Comparison of ENCODE assay signal across 22 cellular contexts in genomic region chr4:126969781-126970180, GRCh38.
"Had no signal": no experiment of that assay in that cellular context is flagged by ENCODE, and none has a peak within 500 bp of the region (broad histone marks: within the 10 kb centered on the region; RNA-seq: fewer than 3 reads in every experiment).

No MANE protein-coding gene starts in this region.

- H3K9me3 Mint-ChIP-seq: mesothelial cell of epicardium had no signal

- H3K4me3 Mint-ChIP-seq: activated CD4-positive, alpha-beta T cell treated with anti-CD3 and anti-CD28 coated beads for 36 hours; activated naive CD8-positive, alpha-beta T cell treated with anti-CD3 and anti-CD28 coated beads for 36 hours; activated T-cell treated with anti-CD3 and anti-CD28 coated beads, Interleukin-2, amount 50 U/mL, for 4 hours; dendritic cell treated with granulocyte-macrophage colony-stimulating factor and Interleukin-4, amounts not matched to agents 40 ng/mL and 50 ng/mL, for 4 days; mesothelial cell of epicardium; naive thymus-derived CD8-positive, alpha-beta T cell; WTC11 had no signal

- H3K27me3 Mint-ChIP-seq: activated CD4-positive, alpha-beta T cell treated with anti-CD3 and anti-CD28 coated beads for 36 hours; activated naive CD8-positive, alpha-beta T cell treated with anti-CD3 and anti-CD28 coated beads for 36 hours; dendritic cell treated with granulocyte-macrophage colony-stimulating factor and Interleukin-4, amounts not matched to agents 40 ng/mL and 50 ng/mL, for 4 days; naive thymus-derived CD8-positive, alpha-beta T cell had no signal

- H3K4me3 ChIP-seq: pancreas, sigmoid colon, spleen, upper lobe of left lung had no signal

- H3K36me3 Mint-ChIP-seq: activated naive CD8-positive, alpha-beta T cell treated with anti-CD3 and anti-CD28 coated beads for 36 hours; mesothelial cell of epicardium; naive thymus-derived CD8-positive, alpha-beta T cell; WTC11 had no signal

- H3K36me3 ChIP-seq: pancreas, sigmoid colon, spleen, upper lobe of left lung had no signal

- H3K27me3 ChIP-seq: foreskin keratinocyte, sigmoid colon, spleen, upper lobe of left lung had no signal

- H3K27ac Mint-ChIP-seq: activated CD4-positive, alpha-beta T cell treated with anti-CD3 and anti-CD28 coated beads for 36 hours; activated naive CD8-positive, alpha-beta T cell treated with anti-CD3 and anti-CD28 coated beads for 36 hours; dendritic cell treated with granulocyte-macrophage colony-stimulating factor and Interleukin-4, amounts not matched to agents 40 ng/mL and 50 ng/mL, for 4 days; mesothelial cell of epicardium; naive thymus-derived CD8-positive, alpha-beta T cell; WTC11 had no signal

- H3K4me1 Mint-ChIP-seq: activated CD4-positive, alpha-beta T cell treated with anti-CD3 and anti-CD28 coated beads for 36 hours; activated naive CD8-positive, alpha-beta T cell treated with anti-CD3 and anti-CD28 coated beads for 36 hours; naive thymus-derived CD8-positive, alpha-beta T cell had no signal

- H3K4me1 ChIP-seq: foreskin keratinocyte, pancreas, spleen, upper lobe of left lung had no signal

- H3K9me3 ChIP-seq: pancreas, sigmoid colon, spleen, upper lobe of left lung had no signal

- DNase-seq: activated CD4-positive, alpha-beta T cell treated with anti-CD3 and anti-CD28 coated beads for 36 hours; activated CD4-positive, alpha-beta T cell treated with anti-CD3 and anti-CD28 coated beads, Interleukin-2, amount 50 U/mL, for 48 hours; activated CD8-positive, alpha-beta memory T cell treated with anti-CD3 and anti-CD28 coated beads, Interleukin-2, amount 50 U/mL, for 48 hours; activated naive CD4-positive, alpha-beta T cell treated with Interleukin-2 at 50 U/mL for 16 hours; activated naive CD8-positive, alpha-beta T cell treated with anti-CD3 and anti-CD28 coated beads for 36 hours; activated T-cell treated with anti-CD3 and anti-CD28 coated beads, Interleukin-2, amount 50 U/mL, for 4 hours; cerebellar nuclear complex; effector CD4-positive, alpha-beta T cell; foreskin keratinocyte; kidney; naive thymus-derived CD8-positive, alpha-beta T cell; pancreas; sigmoid colon; spleen; stimulated activated CD4-positive, alpha-beta T cell treated with anti-CD3 and anti-CD28 coated beads, Interleukin-4, amount 100 ng/mL, for 1 hour; stimulated activated naive CD4-positive, alpha-beta T cell treated with Interleukin-2 at 50 U/mL for 16 hours; T-helper 9 cell; upper lobe of left lung had no signal

- H3K27ac ChIP-seq: foreskin keratinocyte, pancreas, sigmoid colon, spleen, upper lobe of left lung had no signal

- ATAC-seq: activated CD4-positive, alpha-beta T cell treated with anti-CD3 and anti-CD28 coated beads for 36 hours; activated T-cell treated with anti-CD3 and anti-CD28 coated beads, Interleukin-2, amount 50 U/mL, for 4 hours; foreskin keratinocyte; left lobe of liver; naive thymus-derived CD8-positive, alpha-beta T cell; WTC11 had no signal
